Comparison of ENCODE assay signal across 19 cellular contexts in genomic region chr3:189555558-189555881, GRCh38.
"Had no signal": no experiment of that assay in that cellular context is flagged by ENCODE, and none has a peak within 500 bp of the region (broad histone marks: within the 10 kb centered on the region; RNA-seq: fewer than 3 reads in every experiment).

No MANE protein-coding gene starts in this region.

- H3K4me1 ChIP-seq: lower lobe of right lung, parathyroid adenoma, right atrium auricular region, sigmoid colon, spleen, tibial nerve, vagina had no signal

- H3K27ac ChIP-seq: lower lobe of right lung, neutrophil, parathyroid adenoma, right atrium auricular region, sigmoid colon, spleen, tibial nerve, vagina had no signal

- ATAC-seq: left cardiac atrium; left lobe of liver; naive thymus-derived CD8-positive, alpha-beta T cell had no signal

- H3K27me3 ChIP-seq: neutrophil, right atrium auricular region, sigmoid colon, spleen, tibial nerve, vagina had no signal

- H2AFZ ChIP-seq: parathyroid adenoma had no signal

- H3K36me3 ChIP-seq: lower lobe of right lung, neutrophil, right atrium auricular region, sigmoid colon, spleen, tibial nerve, vagina had no signal

- DNase-seq: hippocampal formation; kidney glomerular epithelial cell; left cardiac atrium; lower lobe of right lung; mammary epithelial cell; mesenchymal stem cell; naive thymus-derived CD8-positive, alpha-beta T cell; occipital lobe; sigmoid colon; small intestine; spleen; stimulated activated CD4-positive, alpha-beta T cell treated with anti-CD3 and anti-CD28 coated beads, Interleukin-4, amount 100 ng/mL, for 24 hours; stimulated activated naive CD4-positive, alpha-beta T cell had no signal

- H3K9ac ChIP-seq: parathyroid adenoma had no signal

- H3K9me3 ChIP-seq: lower lobe of right lung, neutrophil, vagina had no signal

- H3K79me2 ChIP-seq: parathyroid adenoma had no signal

- H3K4me3 ChIP-seq: lower lobe of right lung, right atrium auricular region, sigmoid colon, spleen, tibial nerve, vagina had no signal
